ENCODE assay signal across 1 cellular context in the genomic region with DNA sequence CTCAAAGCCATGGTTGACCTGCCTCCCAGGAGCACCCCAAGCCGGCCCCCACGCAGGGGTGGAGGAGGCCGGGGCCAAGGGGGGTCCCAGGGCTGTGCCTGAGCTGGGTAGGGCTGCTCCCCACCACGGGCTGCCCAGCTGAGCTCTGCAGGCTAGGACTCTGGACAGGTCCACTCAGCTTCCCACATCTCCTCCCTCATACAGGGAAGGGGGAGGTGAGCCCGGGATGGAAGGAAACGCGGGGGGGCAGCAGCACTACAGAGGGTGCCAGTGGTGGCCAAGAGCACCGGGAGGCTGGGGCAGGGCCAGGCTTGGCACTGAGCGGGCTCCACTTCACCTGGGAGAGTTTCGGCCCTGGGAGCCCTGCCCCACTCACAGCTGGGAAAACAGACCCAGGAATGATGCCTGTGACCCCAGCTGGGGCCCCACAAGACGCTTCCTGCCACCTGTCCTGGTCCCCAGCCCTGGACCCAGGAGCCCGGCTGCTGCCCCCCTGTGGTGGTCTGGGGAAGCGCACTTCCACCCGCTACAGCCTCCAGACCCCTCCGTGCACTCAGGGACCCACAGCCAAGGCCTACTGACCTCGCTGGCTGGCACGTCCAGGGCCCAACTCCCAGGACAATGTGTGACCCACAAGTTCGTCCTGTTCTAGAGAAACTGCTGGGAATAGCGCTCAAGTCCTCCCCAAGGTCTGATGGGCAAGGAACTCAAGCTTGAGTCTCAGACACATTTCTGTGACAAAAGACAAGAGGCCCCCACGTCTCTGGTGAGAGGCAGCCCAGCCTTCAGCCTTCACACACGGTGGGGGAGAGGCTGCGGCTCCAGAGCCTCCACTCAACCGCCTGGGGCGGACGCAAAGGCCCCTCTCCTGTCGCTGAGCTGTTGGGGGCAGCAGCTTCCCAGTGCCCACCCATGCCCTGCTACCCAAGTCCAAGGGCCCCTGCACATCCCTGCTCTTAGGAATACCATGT.
TF ChIP-seq lines count a peak whose summit lies in the region.

No MANE protein-coding gene starts in this region.

TF ChIP-seq in GM12878, 131 proteins besides CTCF, POLR2A, EP300 and RAD21 (continued from another document):
- TF ChIP-seq, protein P1, sequence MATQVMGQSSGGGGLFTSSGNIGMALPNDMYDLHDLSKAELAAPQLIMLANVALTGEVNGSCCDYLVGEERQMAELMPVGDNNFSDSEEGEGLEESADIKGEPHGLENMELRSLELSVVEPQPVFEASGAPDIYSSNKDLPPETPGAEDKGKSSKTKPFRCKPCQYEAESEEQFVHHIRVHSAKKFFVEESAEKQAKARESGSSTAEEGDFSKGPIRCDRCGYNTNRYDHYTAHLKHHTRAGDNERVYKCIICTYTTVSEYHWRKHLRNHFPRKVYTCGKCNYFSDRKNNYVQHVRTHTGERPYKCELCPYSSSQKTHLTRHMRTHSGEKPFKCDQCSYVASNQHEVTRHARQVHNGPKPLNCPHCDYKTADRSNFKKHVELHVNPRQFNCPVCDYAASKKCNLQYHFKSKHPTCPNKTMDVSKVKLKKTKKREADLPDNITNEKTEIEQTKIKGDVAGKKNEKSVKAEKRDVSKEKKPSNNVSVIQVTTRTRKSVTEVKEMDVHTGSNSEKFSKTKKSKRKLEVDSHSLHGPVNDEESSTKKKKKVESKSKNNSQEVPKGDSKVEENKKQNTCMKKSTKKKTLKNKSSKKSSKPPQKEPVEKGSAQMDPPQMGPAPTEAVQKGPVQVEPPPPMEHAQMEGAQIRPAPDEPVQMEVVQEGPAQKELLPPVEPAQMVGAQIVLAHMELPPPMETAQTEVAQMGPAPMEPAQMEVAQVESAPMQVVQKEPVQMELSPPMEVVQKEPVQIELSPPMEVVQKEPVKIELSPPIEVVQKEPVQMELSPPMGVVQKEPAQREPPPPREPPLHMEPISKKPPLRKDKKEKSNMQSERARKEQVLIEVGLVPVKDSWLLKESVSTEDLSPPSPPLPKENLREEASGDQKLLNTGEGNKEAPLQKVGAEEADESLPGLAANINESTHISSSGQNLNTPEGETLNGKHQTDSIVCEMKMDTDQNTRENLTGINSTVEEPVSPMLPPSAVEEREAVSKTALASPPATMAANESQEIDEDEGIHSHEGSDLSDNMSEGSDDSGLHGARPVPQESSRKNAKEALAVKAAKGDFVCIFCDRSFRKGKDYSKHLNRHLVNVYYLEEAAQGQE (IDR thresholded peaks at IDR 0.05; ENCODE audit: low read depth, low read length), result no peak
- TF ChIP-seq RUNX3 (IDR thresholded peaks at IDR 0.05; ENCODE audit: low read length) (peak; percentile 36; the same call in 1 of the 2 replicates), FOXK2 (IDR thresholded peaks at IDR 0.05) (no peak), NBN (IDR thresholded peaks at IDR 0.05) (no peak), SRF (IDR thresholded peaks at IDR 0.05; ENCODE audit: low read depth in 2 of 2, low read length in 2 of 2) (no peak), CBX3 (IDR thresholded peaks at IDR 0.05; ENCODE audit: borderline replicate concordance, low read depth) (no peak), CHD2 (IDR thresholded peaks at IDR 0.05; ENCODE audit: borderline replicate concordance, low read depth, low read length) (no peak), LARP7 (IDR thresholded peaks at IDR 0.05) (no peak), GATAD2B (conservative IDR thresholded peaks at IDR 0.05; ENCODE audit: low read depth) (peak; percentile 32; the same call in 1 of the 2 replicates), SUPT20H (IDR thresholded peaks at IDR 0.05; ENCODE audit: borderline replicate concordance, control insufficient read depth, low read depth, low read length) (no peak), KDM1A (IDR thresholded peaks at IDR 0.05; ENCODE audit: borderline replicate concordance) (no peak), SMARCA5 (IDR thresholded peaks at IDR 0.05) (0 out of 2 replicates have a peak, but pooled peaks have one; percentile 34), EED (IDR thresholded peaks at IDR 0.05; ENCODE audit: low read depth) (0 out of 2 replicates have a peak, but pooled peaks have one; percentile 50), ZNF622 (IDR thresholded peaks at IDR 0.05) (no peak), IKZF2 (IDR thresholded peaks at IDR 0.05) (peak in 1 of 2 experiments; percentile 19; a peak in 2 of 4 replicates), NR2F1 (conservative IDR thresholded peaks at IDR 0.05) (peak; percentile 69), ASH2L (IDR thresholded peaks at IDR 0.05; ENCODE audit: borderline replicate concordance, low read depth) (no peak)
- TF ChIP-seq, protein P2, sequence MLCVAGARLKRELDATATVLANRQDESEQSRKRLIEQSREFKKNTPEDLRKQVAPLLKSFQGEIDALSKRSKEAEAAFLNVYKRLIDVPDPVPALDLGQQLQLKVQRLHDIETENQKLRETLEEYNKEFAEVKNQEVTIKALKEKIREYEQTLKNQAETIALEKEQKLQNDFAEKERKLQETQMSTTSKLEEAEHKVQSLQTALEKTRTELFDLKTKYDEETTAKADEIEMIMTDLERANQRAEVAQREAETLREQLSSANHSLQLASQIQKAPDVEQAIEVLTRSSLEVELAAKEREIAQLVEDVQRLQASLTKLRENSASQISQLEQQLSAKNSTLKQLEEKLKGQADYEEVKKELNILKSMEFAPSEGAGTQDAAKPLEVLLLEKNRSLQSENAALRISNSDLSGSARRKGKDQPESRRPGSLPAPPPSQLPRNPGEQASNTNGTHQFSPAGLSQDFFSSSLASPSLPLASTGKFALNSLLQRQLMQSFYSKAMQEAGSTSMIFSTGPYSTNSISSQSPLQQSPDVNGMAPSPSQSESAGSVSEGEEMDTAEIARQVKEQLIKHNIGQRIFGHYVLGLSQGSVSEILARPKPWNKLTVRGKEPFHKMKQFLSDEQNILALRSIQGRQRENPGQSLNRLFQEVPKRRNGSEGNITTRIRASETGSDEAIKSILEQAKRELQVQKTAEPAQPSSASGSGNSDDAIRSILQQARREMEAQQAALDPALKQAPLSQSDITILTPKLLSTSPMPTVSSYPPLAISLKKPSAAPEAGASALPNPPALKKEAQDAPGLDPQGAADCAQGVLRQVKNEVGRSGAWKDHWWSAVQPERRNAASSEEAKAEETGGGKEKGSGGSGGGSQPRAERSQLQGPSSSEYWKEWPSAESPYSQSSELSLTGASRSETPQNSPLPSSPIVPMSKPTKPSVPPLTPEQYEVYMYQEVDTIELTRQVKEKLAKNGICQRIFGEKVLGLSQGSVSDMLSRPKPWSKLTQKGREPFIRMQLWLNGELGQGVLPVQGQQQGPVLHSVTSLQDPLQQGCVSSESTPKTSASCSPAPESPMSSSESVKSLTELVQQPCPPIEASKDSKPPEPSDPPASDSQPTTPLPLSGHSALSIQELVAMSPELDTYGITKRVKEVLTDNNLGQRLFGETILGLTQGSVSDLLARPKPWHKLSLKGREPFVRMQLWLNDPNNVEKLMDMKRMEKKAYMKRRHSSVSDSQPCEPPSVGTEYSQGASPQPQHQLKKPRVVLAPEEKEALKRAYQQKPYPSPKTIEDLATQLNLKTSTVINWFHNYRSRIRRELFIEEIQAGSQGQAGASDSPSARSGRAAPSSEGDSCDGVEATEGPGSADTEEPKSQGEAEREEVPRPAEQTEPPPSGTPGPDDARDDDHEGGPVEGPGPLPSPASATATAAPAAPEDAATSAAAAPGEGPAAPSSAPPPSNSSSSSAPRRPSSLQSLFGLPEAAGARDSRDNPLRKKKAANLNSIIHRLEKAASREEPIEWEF (IDR thresholded peaks at IDR 0.05; ENCODE audit: insufficient replicate concordance, low read depth, low read length), result no peak
- TF ChIP-seq, protein P3, sequence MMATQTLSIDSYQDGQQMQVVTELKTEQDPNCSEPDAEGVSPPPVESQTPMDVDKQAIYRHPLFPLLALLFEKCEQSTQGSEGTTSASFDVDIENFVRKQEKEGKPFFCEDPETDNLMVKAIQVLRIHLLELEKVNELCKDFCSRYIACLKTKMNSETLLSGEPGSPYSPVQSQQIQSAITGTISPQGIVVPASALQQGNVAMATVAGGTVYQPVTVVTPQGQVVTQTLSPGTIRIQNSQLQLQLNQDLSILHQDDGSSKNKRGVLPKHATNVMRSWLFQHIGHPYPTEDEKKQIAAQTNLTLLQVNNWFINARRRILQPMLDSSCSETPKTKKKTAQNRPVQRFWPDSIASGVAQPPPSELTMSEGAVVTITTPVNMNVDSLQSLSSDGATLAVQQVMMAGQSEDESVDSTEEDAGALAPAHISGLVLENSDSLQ (IDR thresholded peaks at IDR 0.05), result no peak
- TF ChIP-seq, protein P4, sequence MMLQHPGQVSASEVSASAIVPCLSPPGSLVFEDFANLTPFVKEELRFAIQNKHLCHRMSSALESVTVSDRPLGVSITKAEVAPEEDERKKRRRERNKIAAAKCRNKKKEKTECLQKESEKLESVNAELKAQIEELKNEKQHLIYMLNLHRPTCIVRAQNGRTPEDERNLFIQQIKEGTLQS (IDR thresholded peaks at IDR 0.05; ENCODE audit: borderline replicate concordance, extremely low read depth, low read depth, low read length), result 0 out of 2 replicates have a peak, but pooled peaks have one; percentile 11
TF ChIP-seq in GM12878: peak in this region for 16.
